9 cellular contexts compared by ENCODE assay signal in the genomic region with DNA sequence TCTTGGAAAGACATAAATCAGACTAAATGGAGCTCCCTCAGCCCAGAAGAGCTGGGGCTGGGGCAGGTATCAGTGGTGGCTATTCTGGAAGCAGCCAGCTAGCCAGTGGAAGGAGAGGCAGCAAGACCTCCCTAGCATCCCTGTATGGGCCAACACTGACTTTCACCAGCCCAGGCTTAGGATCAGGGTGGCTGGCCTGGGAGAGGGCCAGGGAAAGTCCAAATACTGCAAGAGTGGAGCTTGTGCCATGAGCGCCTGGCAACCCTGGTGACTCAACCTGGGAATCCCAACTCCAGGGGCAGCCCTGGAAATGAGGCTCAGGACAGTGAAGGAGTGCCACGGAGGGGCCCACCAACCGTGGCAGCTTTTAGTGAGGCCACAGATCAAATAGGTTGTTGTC. TPM values are rescaled to one million over a fixed set of nuclear protein-coding genes. Genes with fewer than 3 reads are reported as not detected.
A peak's percentile ranks its signal among the peaks of the same experiment; 100 is the strongest.
DNase-seq lines count a peak whose midpoint lies in the region; TF ChIP-seq lines count a peak whose summit lies in the region.
"Had no signal": no experiment of that assay in that cellular context is flagged by ENCODE, and none has a peak within 500 bp of the region (broad histone marks: within the 10 kb centered on the region; RNA-seq: fewer than 3 reads in every experiment).

No MANE protein-coding gene starts in this region.

- no peak for DNase-seq in Caco-2
- DNase-seq in PC-9: peak in 1 of 2 experiments; percentile 48
- DNase-seq in epithelial cell of proximal tubule (ENCODE audit: low read depth): peak; percentile 85
- peak in 2 of 5 donors; percentile 42 to 53 for DNase-seq in ovary
- no peak for DNase-seq in GM10248 (ENCODE audit: extremely low spot score)
- DNase-seq in OCI-M1 (lab: John Stamatoyannopoulos, UW): no peak
- DNase-seq in GM13976 (ENCODE audit: low spot score): no peak
- DNase-seq in SK-N-DZ (ENCODE audit: low spot score): no peak
- DNase-seq: activated CD4-positive, CD25-positive, alpha-beta regulatory T cell treated with anti-CD3 and anti-CD28 coated beads, Interleukin-2, amount 50 U/mL, for 72 hours had no signal

- CTCF ChIA-PET in Caco-2 (lab: Charles Lee) (interaction anchor here (0.6 to 1.1 kb wide), 3 partner anchors 75 to 322 kb away, joined by 3 read pairs; no protein-coding TSS in a partner anchor), PC-9 (lab: Charles Lee) (interaction anchor here (0.5 to 1.6 kb wide), 8 partner anchors 27 to 116 kb away, joined by 3 to 6 read pairs (median 3); no protein-coding TSS in a partner anchor), GM10248 (lab: Yijun Ruan, JAX) (interaction anchor here (0.7 to 13.1 kb wide), 9 partner anchors 8 to 385 kb away, joined by 3 to 255 read pairs (median 26); a partner anchor contains a TSS)

- TF ChIP-seq EP300 in ovary (IDR thresholded peaks at IDR 0.05): no peak

- no peaks in the 10 kb centered on the region for H3K9me2 ChIP-seq in PC-9 (ENCODE audit: insufficient read depth)

- H3K36me3 Mint-ChIP-seq in Caco-2 (ENCODE audit: insufficient read depth, unreplicated experiment): peaks cover 8% of the 10 kb centered on the region

- H3K4me3 Mint-ChIP-seq in Caco-2 (ENCODE audit: unreplicated experiment): peak overlapping the region; percentile 88

- H3K27ac ChIP-seq in PC-9 (peak overlapping the region; percentile 96), ovary (peak overlapping the region; percentile 74 to 88)

- H3K36me3 ChIP-seq in Caco-2 (ENCODE audit: control insufficient read depth, insufficient read depth, low read length) (no peaks in the 10 kb centered on the region), PC-9 (ENCODE audit: low read depth) (no peaks in the 10 kb centered on the region), ovary (no peaks in the 10 kb centered on the region)

- intact Hi-C loops in Caco-2 (cut with micrococcal nuclease; ENCODE audit: unreplicated experiment) (loop anchor here (5.0 kb wide), 1 partner anchor 221 kb away; no protein-coding TSS in a partner anchor), PC-9 (cut with micrococcal nuclease; ENCODE audit: unreplicated experiment) (loop anchor here (5.0 to 10.0 kb wide), 3 partner anchors 59 to 231 kb away; a partner anchor contains a TSS), ovary (cut with DNase I) (loop anchor here (5.0 to 10.0 kb wide), 4 partner anchors 81 to 863 kb away; a partner anchor contains a TSS)

- no peaks in the 10 kb centered on the region for H3K27me3 Mint-ChIP-seq in Caco-2 (ENCODE audit: insufficient read depth, unreplicated experiment)

- TF ChIP-seq CTCF in Caco-2 (IDR thresholded peaks at IDR 0.05; ENCODE audit: insufficient read depth in 1 of 2, low read depth in 1 of 2, low read length in 1 of 2, severe bottlenecking in 1 of 2, unreplicated experiment in 1 of 2): no peak
- TF ChIP-seq CTCF in PC-9 (conservative IDR thresholded peaks at IDR 0.05): no peak
- no peak for TF ChIP-seq CTCF in epithelial cell of proximal tubule (conservative IDR thresholded peaks at IDR 0.05; ENCODE audit: low read depth, low read length)
- no peak for TF ChIP-seq CTCF in ovary (IDR thresholded peaks at IDR 0.05)
- TF ChIP-seq CTCF in GM10248 (IDR thresholded peaks at IDR 0.05; ENCODE audit: control extremely low read depth, extremely low read depth, low read depth, missing control alignments): no peak
- no peak for TF ChIP-seq CTCF in GM13976 (IDR thresholded peaks at IDR 0.05; ENCODE audit: borderline replicate concordance, control extremely low read depth, extremely low read depth, insufficient read depth, missing control alignments)

- no TSS peak for BruUV-seq in Caco-2 (replicated peaks; lab: Mats Ljungman, UMichigan)
- BruUV-seq in PC-9 (replicated peaks; lab: Mats Ljungman, UMichigan): no TSS peak

- H3K4me2 ChIP-seq in PC-9: peak overlapping the region; percentile 98

- no peak overlapping the region for H2AFZ ChIP-seq in PC-9

- H3K9me3 ChIP-seq in Caco-2 (no peaks in the 10 kb centered on the region), PC-9 (ENCODE audit: insufficient read depth, low read depth) (no peaks in the 10 kb centered on the region), ovary (no peaks in the 10 kb centered on the region)

- 85 to 95% (median 93%) methylated on average over 3 of the region's 3 CpGs for WGBS in ovary, 3 donors

- no peaks in the 10 kb centered on the region for H3K79me2 ChIP-seq in PC-9 (ENCODE audit: low read depth)

- H3K27me3 ChIP-seq in Caco-2 (replicated peaks; ENCODE audit: control insufficient read depth, insufficient read depth, low read length) (no peaks in the 10 kb centered on the region), PC-9 (ENCODE audit: insufficient read depth, low read depth) (no peaks in the 10 kb centered on the region), ovary (no peaks in the 10 kb centered on the region)

- H3F3A ChIP-seq in PC-9 (ENCODE audit: insufficient read depth, low read depth): peaks cover 37% of the 10 kb centered on the region

- in situ Hi-C loops in GM13976 (cut with MboI; ENCODE audit: low sequenced_read_pairs, unreplicated experiment): loop anchor here (5.0 kb wide), 1 partner anchor 106 kb away; no protein-coding TSS in a partner anchor

- H3K27ac Mint-ChIP-seq in Caco-2 (ENCODE audit: unreplicated experiment): peak overlapping the region; percentile 85

- no peaks in the 10 kb centered on the region for H4K20me1 ChIP-seq in PC-9 (ENCODE audit: insufficient read depth)

- no peak for TF ChIP-seq POLR2A in ovary (IDR thresholded peaks at IDR 0.05)

- H3K9me3 Mint-ChIP-seq in Caco-2 (ENCODE audit: unreplicated experiment): no peaks in the 10 kb centered on the region

- H3K4me3 ChIP-seq in Caco-2 (ENCODE audit: low read depth, low read length) (no peak overlapping the region), PC-9 (peak overlapping the region; percentile 94; the same call in 1 of the 2 replicates), epithelial cell of proximal tubule (ENCODE audit: low read depth, low read length) (no peak overlapping the region), ovary (no peak overlapping the region)

- H3K4me1 ChIP-seq in Caco-2 (peaks cover 55% of the 10 kb centered on the region), PC-9 (replicated peaks; ENCODE audit: insufficient read depth) (peaks cover 61% of the 10 kb centered on the region), ovary (ENCODE audit: insufficient read depth) (peaks cover 13% of the 10 kb centered on the region)

- POLR2A ChIA-PET in Caco-2 (lab: Charles Lee): interaction anchor here (0.6 to 2.5 kb wide), 3 partner anchors 87 to 204 kb away, joined by 3 to 20 read pairs (median 3); a partner anchor contains a TSS
- POLR2A ChIA-PET in PC-9 (lab: Charles Lee; ENCODE audit: unreplicated experiment): interaction anchor here (0.7 to 1.3 kb wide), 5 partner anchors 39 to 333 kb away, joined by 3 to 8 read pairs (median 4); no protein-coding TSS in a partner anchor
- POLR2A ChIA-PET in GM10248 (lab: Yijun Ruan, JAX): interaction anchor here (1.7 to 2.5 kb wide), 2 partner anchors 12 to 19 kb away, joined by 4 to 12 read pairs; no protein-coding TSS in a partner anchor

- H3K4me1 Mint-ChIP-seq in Caco-2 (ENCODE audit: low read depth, unreplicated experiment): peaks cover 29% of the 10 kb centered on the region

RNA-seq across cellular contexts. Expression of a gene that starts 7.6 kb away (rescaled TPM):
- total RNA-seq in Caco-2 (2022) (16.0 and 16.8 TPM in 2 replicates), PC-9 (2021) (27.1 and 38.9 TPM in 2 replicates), epithelial cell of proximal tubule (33.0 and 41.5 TPM in 2 replicates), ovary (100 to 1,000 TPM in 1 of 7 donors, 10 to 100 TPM in 6; 17.3 to 126 (median 31.1) TPM)
- polyA plus RNA-seq in ovary: 10 to 100 TPM; 23.1 to 26.7 TPM
- 1.4 and 1.5 TPM in 2 replicates for polyA plus RNA-seq in SK-N-DZ (2014; cell fraction: cytosol; rRNA removed)
- polyA plus RNA-seq in SK-N-DZ (2014; cell fraction: nucleus; rRNA removed): 0.74 and 1.9 TPM in 2 replicates

RNA-seq across cellular contexts. Expression of a gene that starts 45.2 kb away (rescaled TPM):
- total RNA-seq in Caco-2 (2022) (not detected in 2 replicates), PC-9 (2021) (not detected in 2 replicates), epithelial cell of proximal tubule (not detected in 2 replicates), ovary (not detected)
- not detected for polyA plus RNA-seq in ovary
- 0.19 TPM in 1 of 2 replicates, not detected in the other for polyA plus RNA-seq in SK-N-DZ (2014; cell fraction: cytosol; rRNA removed)
- polyA plus RNA-seq in SK-N-DZ (2014; cell fraction: nucleus; rRNA removed): not detected in 2 replicates

RNA-seq across cellular contexts. Expression of a gene that starts 58.6 kb away (rescaled TPM):
- 53.2 and 58.2 TPM in 2 replicates for total RNA-seq in Caco-2 (2022)
- total RNA-seq in PC-9 (2021): 33.9 and 42.2 TPM in 2 replicates
- 12.4 and 21.3 TPM in 2 replicates for total RNA-seq in epithelial cell of proximal tubule
- total RNA-seq in ovary: 10 to 100 TPM; 23.7 to 41.5 (median 36.4) TPM
- 10 to 100 TPM in 1 of 2 donors, 1 to 10 TPM in 1; 9.4 to 21.1 TPM for polyA plus RNA-seq in ovary
- 12.6 and 13.5 TPM in 2 replicates for polyA plus RNA-seq in SK-N-DZ (2014; cell fraction: cytosol; rRNA removed)
- polyA plus RNA-seq in SK-N-DZ (2014; cell fraction: nucleus; rRNA removed): 20.1 and 28.1 TPM in 2 replicates
